In genomic region chr4:176380352-176381157, GRCh38 we compare ENCODE assay signal across 18 cellular contexts.
DNase-seq lines count a peak whose midpoint lies in the region; ATAC-seq and TF ChIP-seq lines count a peak whose summit lies in the region.
"Had no signal": no experiment of that assay in that cellular context is flagged by ENCODE, and none has a peak within 500 bp of the region (broad histone marks: within the 10 kb centered on the region; RNA-seq: fewer than 3 reads in every experiment).

No MANE protein-coding gene starts in this region.

- no peak overlapping the region for H3K4me3 ChIP-seq in GM12865 (ENCODE audit: low read depth, low read length)
- H3K4me3 ChIP-seq: PC-9, sigmoid colon had no signal

- ATAC-seq in HG02852 (IDR thresholded peaks at IDR 0.05; ENCODE audit: unreplicated experiment) (peak; percentile 38), SK-N-SH treated with all-trans-retinoic acid at 6 μM for 48 hours (peak; percentile 60), HG03025 (IDR thresholded peaks at IDR 0.05; ENCODE audit: low FRiP score, unreplicated experiment) (no peak)
- ATAC-seq: activated CD4-positive, CD25-positive, alpha-beta regulatory T cell treated with anti-CD3 and anti-CD28 coated beads, Interleukin-2, amount 50 U/mL, for 24 hours; stimulated activated naive CD8-positive, alpha-beta T cell treated with anti-CD3 and anti-CD28 coated beads, Interleukin-15, amount 100 ng/mL, for 72 hours; T-cell had no signal

- TF ChIP-seq CTCF in GM12865 (IDR thresholded peaks at IDR 0.05; ENCODE audit: insufficient read depth, low read depth, low read length, missing control alignments), result no peak

- DNase-seq in GM12865 (ENCODE audit: low read depth), result peak; percentile 7
- DNase-seq in myocyte (ENCODE audit: low read depth), result peak; percentile 29
- DNase-seq in T1000 (lab: John Stamatoyannopoulos, UW), result no peak
- no peak for DNase-seq in COLO668 (lab: John Stamatoyannopoulos, UW; ENCODE audit: unreplicated experiment)
- no peak for DNase-seq in DMS153 treated with DMSO at 0.1 percent for 48 hours (lab: John Stamatoyannopoulos, UW; ENCODE audit: unreplicated experiment)
- DNase-seq: activated T-cell treated with anti-CD3 and anti-CD28 coated beads for 4 hours; cerebellar nuclear complex; GDM1; HCEC 1CT; MV-4-11; PC-9; sigmoid colon; stimulated activated naive CD8-positive, alpha-beta T cell treated with anti-CD3 and anti-CD28 coated beads, Interleukin-15, amount 100 ng/mL, for 72 hours; T-cell had no signal

TF ChIP-seq in SK-N-SH treated with all-trans-retinoic acid at 6 μM for 48 hours, 23 proteins besides CTCF, POLR2A, EP300 and RAD21:
- TF ChIP-seq OSR1 (CRISPR knock-in tag; IDR thresholded peaks at IDR 0.05) (no peak), ESRRG (CRISPR knock-in tag; IDR thresholded peaks at IDR 0.05) (no peak), TOX (CRISPR knock-in tag; IDR thresholded peaks at IDR 0.05; ENCODE audit: borderline replicate concordance) (no peak), CSDC2 (CRISPR knock-in tag; IDR thresholded peaks at IDR 0.05) (no peak), ZFP30 (CRISPR knock-in tag; IDR thresholded peaks at IDR 0.05) (no peak), CSRNP3 (CRISPR knock-in tag; IDR thresholded peaks at IDR 0.05) (no peak), PPARA (CRISPR knock-in tag; IDR thresholded peaks at IDR 0.05; ENCODE audit: borderline replicate concordance) (no peak)

Comparison
In these comparisons a context has a peak if more than half of its experiments do, and no peak if none do; other contexts are left out.
1. DNase-seq: peak in GM12865 (single experiment) and myocyte (single experiment); none in T1000 (single experiment), COLO668 (single experiment) and DMS153 treated with DMSO at 0.1 percent for 48 hours (single experiment).